ENCODE assay signal across 14 cellular contexts in genomic region chr3:57733790-57734189, GRCh38.
"Had no signal": no experiment of that assay in that cellular context is flagged by ENCODE, and none has a peak within 500 bp of the region (broad histone marks: within the 10 kb centered on the region; RNA-seq: fewer than 3 reads in every experiment).

No MANE protein-coding gene starts in this region.

- H3K4me3 ChIP-seq: right atrium auricular region, thyroid gland had no signal

- H3K4me1 Mint-ChIP-seq: activated B cell treated with CpG ODN at 0.5 μM for 24 hours; activated CD4-positive, alpha-beta T cell treated with anti-CD3 and anti-CD28 coated beads, Interleukin-2, amount 10 ng/mL, durations not matched to agents 7 days and 5 days; activated naive CD4-positive, alpha-beta T cell treated with anti-CD3 and anti-CD28 coated beads, Interleukin-2, amount 50 U/mL, for 24 hours; stimulated activated effector memory CD8-positive, alpha-beta T cell treated with anti-CD3 and anti-CD28 coated beads, Interleukin-12 subunit alpha, Interleukin-12 subunit beta, amount 100 ng/mL, for 72 hours had no signal

- H3K27ac ChIP-seq: brain microvascular endothelial cell, right atrium auricular region, thyroid gland had no signal

- H3K4me3 Mint-ChIP-seq: activated B cell treated with CpG ODN at 0.5 μM for 24 hours; activated CD4-positive, alpha-beta T cell treated with anti-CD3 and anti-CD28 coated beads, Interleukin-2, amount 10 ng/mL, durations not matched to agents 7 days and 5 days; activated naive CD4-positive, alpha-beta T cell treated with anti-CD3 and anti-CD28 coated beads, Interleukin-2, amount 50 U/mL, for 24 hours; dendritic cell treated with granulocyte-macrophage colony-stimulating factor and Interleukin-4, amounts not matched to agents 40 ng/mL and 50 ng/mL, for 4 days; effector memory CD8-positive, alpha-beta T cell; stimulated activated effector memory CD8-positive, alpha-beta T cell treated with anti-CD3 and anti-CD28 coated beads, Interleukin-12 subunit alpha, Interleukin-12 subunit beta, amount 100 ng/mL, for 72 hours had no signal

- H3K27me3 Mint-ChIP-seq: activated B cell treated with CpG ODN at 0.5 μM for 24 hours; activated naive CD4-positive, alpha-beta T cell treated with anti-CD3 and anti-CD28 coated beads, Interleukin-2, amount 50 U/mL, for 24 hours; dendritic cell treated with granulocyte-macrophage colony-stimulating factor and Interleukin-4, amounts not matched to agents 40 ng/mL and 50 ng/mL, for 4 days; effector memory CD8-positive, alpha-beta T cell had no signal

- H3K9me3 ChIP-seq: right atrium auricular region, thyroid gland had no signal

- DNase-seq: activated B cell treated with CpG ODN at 0.5 μM for 24 hours; activated CD4-positive, alpha-beta T cell treated with anti-CD3 and anti-CD28 coated beads, Interleukin-2, amount 10 ng/mL, durations not matched to agents 7 days and 5 days; activated T-cell treated with anti-CD3 and anti-CD28 coated beads for 4 hours; amniotic stem cell; brain microvascular endothelial cell; cerebellar nuclear complex; effector memory CD8-positive, alpha-beta T cell; small intestine; thyroid gland had no signal

- H3K27me3 ChIP-seq: brain microvascular endothelial cell, right atrium auricular region, thyroid gland had no signal

- H3K27ac Mint-ChIP-seq: activated B cell treated with CpG ODN at 0.5 μM for 24 hours; activated CD4-positive, alpha-beta T cell treated with anti-CD3 and anti-CD28 coated beads, Interleukin-2, amount 10 ng/mL, durations not matched to agents 7 days and 5 days; activated naive CD4-positive, alpha-beta T cell treated with anti-CD3 and anti-CD28 coated beads, Interleukin-2, amount 50 U/mL, for 24 hours; activated T-helper 2 cell treated with anti-CD3 and anti-CD28 coated beads, Interferon-gamma antibody, Interleukin-2, Interleukin-4, amounts not matched to agents 10 μg/mL and 5 μg/mL and 100 μg/mL, durations not matched to agents 14 hours and 24 hours and 36 hours; dendritic cell treated with granulocyte-macrophage colony-stimulating factor and Interleukin-4, amounts not matched to agents 40 ng/mL and 50 ng/mL, for 4 days; effector memory CD8-positive, alpha-beta T cell; stimulated activated effector memory CD8-positive, alpha-beta T cell treated with anti-CD3 and anti-CD28 coated beads, Interleukin-12 subunit alpha, Interleukin-12 subunit beta, amount 100 ng/mL, for 72 hours had no signal

- H3K9me3 Mint-ChIP-seq: activated B cell treated with CpG ODN at 0.5 μM for 24 hours; activated CD4-positive, alpha-beta T cell treated with anti-CD3 and anti-CD28 coated beads, Interleukin-2, amount 10 ng/mL, durations not matched to agents 7 days and 5 days; activated naive CD4-positive, alpha-beta T cell treated with anti-CD3 and anti-CD28 coated beads, Interleukin-2, amount 50 U/mL, for 24 hours; activated T-helper 2 cell treated with anti-CD3 and anti-CD28 coated beads, Interferon-gamma antibody, Interleukin-2, Interleukin-4, amounts not matched to agents 10 μg/mL and 5 μg/mL and 100 μg/mL, durations not matched to agents 14 hours and 24 hours and 36 hours; dendritic cell treated with granulocyte-macrophage colony-stimulating factor and Interleukin-4, amounts not matched to agents 40 ng/mL and 50 ng/mL, for 4 days; effector memory CD8-positive, alpha-beta T cell; stimulated activated effector memory CD8-positive, alpha-beta T cell treated with anti-CD3 and anti-CD28 coated beads, Interleukin-12 subunit alpha, Interleukin-12 subunit beta, amount 100 ng/mL, for 72 hours had no signal

- H3K36me3 Mint-ChIP-seq: activated naive CD4-positive, alpha-beta T cell treated with anti-CD3 and anti-CD28 coated beads, Interleukin-2, amount 50 U/mL, for 24 hours; stimulated activated effector memory CD8-positive, alpha-beta T cell treated with anti-CD3 and anti-CD28 coated beads, Interleukin-12 subunit alpha, Interleukin-12 subunit beta, amount 100 ng/mL, for 72 hours had no signal

- H3K36me3 ChIP-seq: brain microvascular endothelial cell, right atrium auricular region, thyroid gland had no signal

- ATAC-seq: effector memory CD8-positive, alpha-beta T cell; stimulated activated effector memory CD8-positive, alpha-beta T cell treated with anti-CD3 and anti-CD28 coated beads, Interleukin-12 subunit alpha, Interleukin-12 subunit beta, amount 100 ng/mL, for 72 hours had no signal
